ENCODE assay signal across 8 cellular contexts in the genomic region with DNA sequence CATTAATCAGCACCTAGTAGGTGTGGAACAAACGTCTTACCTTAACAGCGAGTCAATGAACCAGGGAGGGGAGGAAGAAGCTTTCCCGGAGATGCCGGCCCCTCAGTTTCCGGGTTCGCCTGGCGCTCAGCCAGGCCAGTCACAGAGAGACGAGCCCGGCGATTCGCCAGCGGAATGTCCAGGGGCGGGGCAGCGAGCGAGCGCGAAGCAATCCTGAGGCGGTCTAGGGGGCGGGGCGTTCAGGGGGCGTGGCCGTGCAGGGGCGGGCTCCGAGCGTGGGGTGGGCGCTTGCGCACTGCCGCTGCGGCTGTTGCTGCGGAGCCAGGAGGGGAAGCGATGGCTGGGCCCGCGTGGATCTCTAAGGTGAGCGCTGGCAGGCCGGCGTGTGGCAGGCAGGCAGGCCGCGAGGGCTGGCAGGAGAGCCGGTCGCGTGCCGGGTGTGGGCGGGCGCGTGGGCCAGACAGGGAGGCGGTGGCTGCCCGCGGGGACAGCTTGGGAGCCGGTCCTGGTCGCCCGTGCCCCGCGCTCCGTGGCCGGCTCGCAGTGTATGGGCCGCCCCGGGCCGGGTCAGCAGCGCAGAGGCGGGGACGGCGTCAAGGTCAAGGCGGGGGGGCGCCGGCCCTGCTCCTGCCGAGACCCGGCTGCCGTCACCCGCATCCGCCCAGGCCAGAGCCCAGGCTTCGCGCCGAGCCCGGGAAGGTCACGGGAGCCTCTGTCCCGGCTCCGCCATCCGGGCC. TPM values are rescaled to one million over a fixed set of nuclear protein-coding genes. Genes with fewer than 3 reads are reported as not detected.
DNase-seq lines count a peak whose midpoint lies in the region; ATAC-seq and TF ChIP-seq lines count a peak whose summit lies in the region.

A gene (plus strand): TSS at position 295 of the 737 bp plus-strand sequence. CDS start 42 bp downstream, at position 337.

- intact Hi-C loops in left ventricle myocardium inferior (cut with micrococcal nuclease) (no loop called here), prostate gland (cut with DNase I) (no loop called here)

- peak; percentile 39 for ATAC-seq in GM18499 (IDR thresholded peaks at IDR 0.05; ENCODE audit: insufficient read depth, unreplicated experiment)
- peak; percentile 71 for ATAC-seq in HG02938 (IDR thresholded peaks at IDR 0.05; ENCODE audit: unreplicated experiment)
- ATAC-seq in T-helper 17 cell, result peak; percentile 97

- H3K36me3 ChIP-seq in left ventricle myocardium inferior, result peaks cover 11% of the 10 kb centered on the region
- no peaks in the 10 kb centered on the region for H3K36me3 ChIP-seq in prostate gland

- WGBS in prostate gland, result under 1% methylated on average over 51 of the region's 79 CpGs

- peaks cover 28% of the 10 kb centered on the region for H3K4me1 Mint-ChIP-seq in T-helper 17 cell

- no peaks in the 10 kb centered on the region for H3K36me3 Mint-ChIP-seq in T-helper 17 cell (ENCODE audit: low read depth)

- H3K27me3 ChIP-seq in left ventricle myocardium inferior (ENCODE audit: low read depth) (no peaks in the 10 kb centered on the region), prostate gland (replicated peaks; ENCODE audit: insufficient read depth) (no peaks in the 10 kb centered on the region)

- peak within 1 kb of the TSS; percentile 80 for H3K4me3 ChIP-seq in left ventricle myocardium inferior
- peak within 1 kb of the TSS; percentile 79 to 86 for H3K4me3 ChIP-seq in prostate gland

- TF ChIP-seq CTCF in left ventricle myocardium inferior (IDR thresholded peaks at IDR 0.05; ENCODE audit: borderline replicate concordance) (no peak), prostate gland (IDR thresholded peaks at IDR 0.05) (no peak)

- no peaks in the 10 kb centered on the region for H3K27me3 Mint-ChIP-seq in T-helper 17 cell

- TF ChIP-seq POLR2A in prostate gland (IDR thresholded peaks at IDR 0.05), result peak; percentile 88

- peak within 1 kb of the TSS; percentile 95 for H3K27ac Mint-ChIP-seq in T-helper 17 cell

- DNase-seq in NCI-H187 (lab: John Stamatoyannopoulos, UW) (peak; percentile 82 to 92), T-helper 17 cell (peak; percentile 100), amygdala (lab: John Stamatoyannopoulos, UW) (peak; percentile 79 to 100 (median 97)), left ventricle myocardium inferior (peak; percentile 100), prostate gland (ENCODE audit: low spot score) (peak; percentile 99), ureter (ENCODE audit: low spot score) (peak; percentile 100)

- H3K27ac ChIP-seq in left ventricle myocardium inferior (replicated peaks), result peak within 1 kb of the TSS; percentile 95
- H3K27ac ChIP-seq in prostate gland, result peak within 1 kb of the TSS; percentile 74 to 79

- H3K9me3 ChIP-seq in T-helper 17 cell (ENCODE audit: control insufficient read depth, low read length, poor library complexity, severe bottlenecking), result no peaks in the 10 kb centered on the region
- H3K9me3 ChIP-seq in left ventricle myocardium inferior (replicated peaks), result no peaks in the 10 kb centered on the region
- H3K9me3 ChIP-seq in prostate gland, result no peaks in the 10 kb centered on the region

- H3K4me3 Mint-ChIP-seq in T-helper 17 cell, result peak within 1 kb of the TSS; percentile 94

- peaks cover 68% of the 10 kb centered on the region for H3K4me1 ChIP-seq in left ventricle myocardium inferior
- no peaks in the 10 kb centered on the region for H3K4me1 ChIP-seq in prostate gland (replicated peaks)

RNA-seq across cellular contexts. Expression of the gene that starts here (rescaled TPM):
- total RNA-seq in T-helper 17 cell (10 to 100 TPM; 37.8 to 51.2 TPM), left ventricle myocardium inferior (465 TPM), prostate gland (100 to 1,000 TPM in 1 of 2 donors, 10 to 100 TPM in 1; 32.1 to 115 TPM), ureter (85.7 TPM)

Comparison
In these comparisons a context has a peak if more than half of its experiments do, and no peak if none do; other contexts are left out.
1. Peak in every context shown above with its lines: DNase-seq, ATAC-seq, H3K4me3 ChIP-seq and H3K27ac ChIP-seq.
2. ATAC-seq: peak in every context shown above with its lines; median percentile 97 in T-helper 17 cell; 71 in HG02938; 39 in GM18499.